1 cellular context compared by ENCODE assay signal in genomic region chr4:2587215-2587823, GRCh38.
TF ChIP-seq lines count a peak whose summit lies in the region.

No MANE protein-coding gene starts in this region.

TF ChIP-seq in GM23338, 12 proteins besides CTCF, POLR2A, EP300 and RAD21 (continued from another document):
- TF ChIP-seq, protein P1, sequence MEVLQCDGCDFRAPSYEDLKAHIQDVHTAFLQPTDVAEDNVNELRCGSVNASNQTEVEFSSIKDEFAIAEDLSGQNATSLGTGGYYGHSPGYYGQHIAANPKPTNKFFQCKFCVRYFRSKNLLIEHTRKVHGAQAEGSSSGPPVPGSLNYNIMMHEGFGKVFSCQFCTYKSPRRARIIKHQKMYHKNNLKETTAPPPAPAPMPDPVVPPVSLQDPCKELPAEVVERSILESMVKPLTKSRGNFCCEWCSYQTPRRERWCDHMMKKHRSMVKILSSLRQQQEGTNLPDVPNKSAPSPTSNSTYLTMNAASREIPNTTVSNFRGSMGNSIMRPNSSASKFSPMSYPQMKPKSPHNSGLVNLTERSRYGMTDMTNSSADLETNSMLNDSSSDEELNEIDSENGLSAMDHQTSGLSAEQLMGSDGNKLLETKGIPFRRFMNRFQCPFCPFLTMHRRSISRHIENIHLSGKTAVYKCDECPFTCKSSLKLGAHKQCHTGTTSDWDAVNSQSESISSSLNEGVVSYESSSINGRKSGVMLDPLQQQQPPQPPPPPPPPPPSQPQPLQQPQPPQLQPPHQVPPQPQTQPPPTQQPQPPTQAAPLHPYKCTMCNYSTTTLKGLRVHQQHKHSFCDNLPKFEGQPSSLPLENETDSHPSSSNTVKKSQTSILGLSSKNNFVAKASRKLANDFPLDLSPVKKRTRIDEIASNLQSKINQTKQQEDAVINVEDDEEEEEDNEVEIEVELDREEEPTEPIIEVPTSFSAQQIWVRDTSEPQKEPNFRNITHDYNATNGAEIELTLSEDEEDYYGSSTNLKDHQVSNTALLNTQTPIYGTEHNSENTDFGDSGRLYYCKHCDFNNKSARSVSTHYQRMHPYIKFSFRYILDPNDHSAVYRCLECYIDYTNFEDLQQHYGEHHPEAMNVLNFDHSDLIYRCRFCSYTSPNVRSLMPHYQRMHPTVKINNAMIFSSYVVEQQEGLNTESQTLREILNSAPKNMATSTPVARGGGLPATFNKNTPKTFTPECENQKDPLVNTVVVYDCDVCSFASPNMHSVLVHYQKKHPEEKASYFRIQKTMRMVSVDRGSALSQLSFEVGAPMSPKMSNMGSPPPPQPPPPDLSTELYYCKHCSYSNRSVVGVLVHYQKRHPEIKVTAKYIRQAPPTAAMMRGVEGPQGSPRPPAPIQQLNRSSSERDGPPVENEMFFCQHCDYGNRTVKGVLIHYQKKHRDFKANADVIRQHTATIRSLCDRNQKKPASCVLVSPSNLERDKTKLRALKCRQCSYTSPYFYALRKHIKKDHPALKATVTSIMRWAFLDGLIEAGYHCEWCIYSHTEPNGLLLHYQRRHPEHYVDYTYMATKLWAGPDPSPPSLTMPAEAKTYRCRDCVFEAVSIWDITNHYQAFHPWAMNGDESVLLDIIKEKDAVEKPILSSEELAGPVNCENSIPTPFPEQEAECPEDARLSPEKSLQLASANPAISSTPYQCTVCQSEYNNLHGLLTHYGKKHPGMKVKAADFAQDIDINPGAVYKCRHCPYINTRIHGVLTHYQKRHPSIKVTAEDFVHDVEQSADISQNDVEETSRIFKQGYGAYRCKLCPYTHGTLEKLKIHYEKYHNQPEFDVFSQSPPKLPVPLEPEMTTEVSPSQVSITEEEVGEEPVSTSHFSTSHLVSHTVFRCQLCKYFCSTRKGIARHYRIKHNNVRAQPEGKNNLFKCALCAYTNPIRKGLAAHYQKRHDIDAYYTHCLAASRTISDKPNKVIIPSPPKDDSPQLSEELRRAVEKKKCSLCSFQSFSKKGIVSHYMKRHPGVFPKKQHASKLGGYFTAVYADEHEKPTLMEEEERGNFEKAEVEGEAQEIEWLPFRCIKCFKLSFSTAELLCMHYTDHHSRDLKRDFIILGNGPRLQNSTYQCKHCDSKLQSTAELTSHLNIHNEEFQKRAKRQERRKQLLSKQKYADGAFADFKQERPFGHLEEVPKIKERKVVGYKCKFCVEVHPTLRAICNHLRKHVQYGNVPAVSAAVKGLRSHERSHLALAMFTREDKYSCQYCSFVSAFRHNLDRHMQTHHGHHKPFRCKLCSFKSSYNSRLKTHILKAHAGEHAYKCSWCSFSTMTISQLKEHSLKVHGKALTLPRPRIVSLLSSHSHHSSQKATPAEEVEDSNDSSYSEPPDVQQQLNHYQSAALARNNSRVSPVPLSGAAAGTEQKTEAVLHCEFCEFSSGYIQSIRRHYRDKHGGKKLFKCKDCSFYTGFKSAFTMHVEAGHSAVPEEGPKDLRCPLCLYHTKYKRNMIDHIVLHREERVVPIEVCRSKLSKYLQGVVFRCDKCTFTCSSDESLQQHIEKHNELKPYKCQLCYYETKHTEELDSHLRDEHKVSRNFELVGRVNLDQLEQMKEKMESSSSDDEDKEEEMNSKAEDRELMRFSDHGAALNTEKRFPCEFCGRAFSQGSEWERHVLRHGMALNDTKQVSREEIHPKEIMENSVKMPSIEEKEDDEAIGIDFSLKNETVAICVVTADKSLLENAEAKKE (CRISPR knock-in tag; IDR thresholded peaks at IDR 0.05), result no peak
- no peak for TF ChIP-seq REST (IDR thresholded peaks at IDR 0.05; ENCODE audit: unreplicated experiment)
- no peak for TF ChIP-seq EZH2 (IDR thresholded peaks at IDR 0.05; ENCODE audit: low read depth, unreplicated experiment)
- TF ChIP-seq NANOG (IDR thresholded peaks at IDR 0.05; ENCODE audit: borderline replicate concordance), result no peak
- no peak for TF ChIP-seq ZNF114 (CRISPR knock-in tag; IDR thresholded peaks at IDR 0.05)
TF ChIP-seq in GM23338: peak in this region for 0.
